Comparison of ENCODE assay signal across 1 cellular context in the genomic region with DNA sequence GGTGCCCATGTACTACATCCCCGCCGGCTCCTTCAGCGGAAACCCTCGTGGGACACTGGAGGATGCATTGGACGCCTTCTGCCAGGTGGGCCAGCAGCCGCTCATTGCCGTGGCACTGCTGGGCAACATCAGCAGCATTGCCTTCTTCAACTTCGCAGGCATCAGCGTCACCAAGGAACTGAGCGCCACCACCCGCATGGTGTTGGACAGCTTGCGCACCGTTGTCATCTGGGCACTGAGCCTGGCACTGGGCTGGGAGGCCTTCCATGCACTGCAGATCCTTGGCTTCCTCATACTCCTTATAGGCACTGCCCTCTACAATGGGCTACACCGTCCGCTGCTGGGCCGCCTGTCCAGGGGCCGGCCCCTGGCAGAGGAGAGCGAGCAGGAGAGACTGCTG.
TF ChIP-seq lines count a peak whose summit lies in the region.

No MANE protein-coding gene starts in this region.

TF ChIP-seq in K562, 482 proteins besides CTCF, POLR2A, EP300 and RAD21:
- TF ChIP-seq RBM22 (IDR thresholded peaks at IDR 0.05; ENCODE audit: low read depth, low read length, poor library complexity, severe bottlenecking) (peak; percentile 32), NR2F6 (CRISPR knock-in tag; IDR thresholded peaks at IDR 0.05) (no peak), POLR2G (IDR thresholded peaks at IDR 0.05; ENCODE audit: low read depth, low read length) (peak; percentile 65; the same call in 1 of the 2 replicates), SMAD3 (CRISPR knock-in tag; conservative IDR thresholded peaks at IDR 0.05) (no peak), RBFOX2 (IDR thresholded peaks at IDR 0.05; ENCODE audit: low read depth, low read length) (peak; percentile 65)
TF ChIP-seq in K562: peak in this region for 3.
